Comparison of ENCODE assay signal across 34 cellular contexts in genomic region chr12:115253049-115253448, GRCh38.
A peak's percentile ranks its signal among the peaks of the same experiment; 100 is the strongest.
DNase-seq lines count a peak whose midpoint lies in the region; ATAC-seq, FAIRE-seq and TF ChIP-seq lines count a peak whose summit lies in the region.
"Had no signal": no experiment of that assay in that cellular context is flagged by ENCODE, and none has a peak within 500 bp of the region (broad histone marks: within the 10 kb centered on the region; RNA-seq: fewer than 3 reads in every experiment).

No MANE protein-coding gene starts in this region.

- H3K23ac ChIP-seq in IMR-90 (ENCODE audit: low read depth, low read length) (no peak overlapping the region), neuronal stem cell (ENCODE audit: low read depth, low read length, poor library complexity) (no peak overlapping the region)

- CTCF ChIA-PET in HepG2 (lab: Yijun Ruan, JAX; ENCODE audit: low intra/inter-chr PET ratio, low total read pairs): no interaction called here
- CTCF ChIA-PET in A549 (lab: Yijun Ruan, JAX): no interaction called here
- CTCF ChIA-PET in IMR-90 (lab: Yijun Ruan, JAX): no interaction called here

- H3K4me1 ChIP-seq in HepG2 (ENCODE audit: insufficient read depth, low read length) (no peaks in the 10 kb centered on the region), right lobe of liver (no peaks in the 10 kb centered on the region), A549 (peaks cover 6% of the 10 kb centered on the region; the same call in 1 of the 3 replicates), IMR-90 (ENCODE audit: control insufficient read depth, insufficient read depth, low read length) (no peaks in the 10 kb centered on the region), neuronal stem cell (ENCODE audit: control insufficient read depth in 2 of 2, insufficient read depth in 1 of 2, low read depth in 1 of 2, low read length in 2 of 2) (no peaks in the 10 kb centered on the region)
- H3K4me1 ChIP-seq: BLaER1; BLaER1 treated with 17β-estradiol and CSF1 and Interleukin-3, amounts not matched to agents 10 nM and 100 nM; Caco-2 had no signal

- ATAC-seq in HepG2 (no peak), right lobe of liver (no peak), A549 (no peak), IMR-90 (ENCODE audit: low read depth) (no peak)
- ATAC-seq: CD8-positive, alpha-beta T cell had no signal

- DNase-seq in HepG2 (ENCODE audit: low spot score) (no peak), right lobe of liver (no peak), A549 (ENCODE audit: low read depth in 1 of 2, low spot score in 1 of 2) (no peak), IMR-90 (no peak), neuronal stem cell (ENCODE audit: low spot score) (no peak), hypothalamus (lab: John Stamatoyannopoulos, UW) (no peak), cardiac septum (ENCODE audit: low spot score) (no peak), SHP77 (lab: John Stamatoyannopoulos, UW) (no peak)
- DNase-seq: 8988T; ACHN; AML-193; BE2C; C1 segment of cervical spinal cord; Caco-2; Calu3; CD4-positive, alpha-beta memory T cell; CD4-positive, alpha-beta T cell; CD4-positive, CD25-positive, alpha-beta regulatory T cell; CD8-positive, alpha-beta memory T cell; CD8-positive, alpha-beta T cell; COR-L47; DMS 273 treated with DMSO at 0.1 percent for 48 hours; DMS153; DMS53; DMS79; DMS79 treated with DMSO at 0.1 percent for 48 hours; DND-41; EL had no signal

- H3K27me3 ChIP-seq in HepG2 (ENCODE audit: control insufficient read depth in 1 of 2, insufficient read depth in 2 of 2, low read length in 2 of 2) (peaks cover 0 to 7% of the 10 kb centered on the region in 2 experiments; a peak in 2 of 5 replicates), right lobe of liver (no peaks in the 10 kb centered on the region), IMR-90 (ENCODE audit: control insufficient read depth, insufficient read depth, low read length) (peaks cover 5% of the 10 kb centered on the region; the same call in 1 of the 2 replicates), neuronal stem cell (ENCODE audit: control insufficient read depth in 3 of 3, insufficient read depth in 3 of 3, low read depth in 1 of 3, low read length in 3 of 3) (no peaks in the 10 kb centered on the region)
- H3K27me3 ChIP-seq: BE2C; BLaER1; BLaER1 treated with 17β-estradiol and CSF1 and Interleukin-3, amounts not matched to agents 10 nM and 100 nM had no signal

- H3K27ac ChIP-seq in HepG2 (ENCODE audit: extremely low read length, insufficient read depth, low read length) (no peak overlapping the region), right lobe of liver (no peak overlapping the region), A549 (no peak overlapping the region), IMR-90 (ENCODE audit: insufficient read depth, low read length) (no peak overlapping the region), neuronal stem cell (replicated peaks; ENCODE audit: low read length) (no peak overlapping the region)
- H3K27ac ChIP-seq: 22Rv1; BLaER1; BLaER1 treated with 17β-estradiol and CSF1 and Interleukin-3, amounts not matched to agents 10 nM and 100 nM; C4-2B had no signal

- H4K20me1 ChIP-seq in HepG2 (ENCODE audit: insufficient read depth, low read length) (no peaks in the 10 kb centered on the region), IMR-90 (ENCODE audit: insufficient read depth, low read length) (no peaks in the 10 kb centered on the region)
- H4K20me1 ChIP-seq: BLaER1; BLaER1 treated with 17β-estradiol and CSF1 and Interleukin-3, amounts not matched to agents 10 nM and 100 nM had no signal

- BruUV-seq in HepG2 (replicated peaks; lab: Mats Ljungman, UMichigan) (no TSS peak), IMR-90 (replicated peaks; lab: Mats Ljungman, UMichigan) (no TSS peak)

- H2AFZ ChIP-seq in HepG2 (ENCODE audit: low read length): no peak overlapping the region
- H2AFZ ChIP-seq in IMR-90 (replicated peaks; ENCODE audit: low read length, poor library complexity): peak overlapping the region; percentile 36
- no peak overlapping the region for H2AFZ ChIP-seq in neuronal stem cell (ENCODE audit: low read length)

- H2AK9ac ChIP-seq in IMR-90 (replicated peaks; ENCODE audit: low read depth, low read length, poor library complexity): no peak overlapping the region

- peak overlapping the region; percentile 59 for H2BK12ac ChIP-seq in neuronal stem cell (ENCODE audit: low read length)

- H3K56ac ChIP-seq in IMR-90 (ENCODE audit: extremely low read depth, insufficient read depth, low read length): no peak overlapping the region

- H3K4me3 ChIP-seq in HepG2 (replicated peaks in 1 of 3; ENCODE audit: insufficient read depth in 1 of 3, low read depth in 2 of 3, low read length in 3 of 3): no peak overlapping the region
- no peak overlapping the region for H3K4me3 ChIP-seq in right lobe of liver
- no peak overlapping the region for H3K4me3 ChIP-seq in A549
- no peak overlapping the region for H3K4me3 ChIP-seq in IMR-90 (ENCODE audit: insufficient read depth, low read depth, low read length)
- no peak overlapping the region for H3K4me3 ChIP-seq in neuronal stem cell (ENCODE audit: low read length in 2 of 2)
- H3K4me3 ChIP-seq: BLaER1; BLaER1 treated with 17β-estradiol and CSF1 and Interleukin-3, amounts not matched to agents 10 nM and 100 nM had no signal

- H4K8ac ChIP-seq in IMR-90 (ENCODE audit: low read depth in 2 of 2, low read length in 2 of 2): no peak overlapping the region
- H4K8ac ChIP-seq in neuronal stem cell (ENCODE audit: low read depth, low read length): no peak overlapping the region

- H3K9me3 ChIP-seq in HepG2 (ENCODE audit: low read length) (no peaks in the 10 kb centered on the region), right lobe of liver (no peaks in the 10 kb centered on the region), A549 (no peaks in the 10 kb centered on the region), IMR-90 (ENCODE audit: control insufficient read depth, insufficient read depth, low read length) (no peaks in the 10 kb centered on the region), neuronal stem cell (replicated peaks in 1 of 2; ENCODE audit: control insufficient read depth in 2 of 2, insufficient read depth in 1 of 2, low read depth in 1 of 2, low read length in 2 of 2) (no peaks in the 10 kb centered on the region)
- H3K9me3 ChIP-seq: BE2C, BLaER1, Caco-2 had no signal

- H2BK20ac ChIP-seq in IMR-90 (ENCODE audit: low read depth, low read length): no peak overlapping the region

- TF ChIP-seq POLR2A in HepG2 (IDR thresholded peaks at IDR 0.05; ENCODE audit: insufficient read depth in 1 of 2, low read depth in 2 of 2, low read length in 2 of 2) (no peak), right lobe of liver (IDR thresholded peaks at IDR 0.05) (no peak), A549 (IDR thresholded peaks at IDR 0.05; ENCODE audit: low read length) (no peak), IMR-90 (IDR thresholded peaks at IDR 0.05; ENCODE audit: low read depth, low read length) (no peak)

- H2BK5ac ChIP-seq in IMR-90 (ENCODE audit: low read depth, low read length, poor library complexity, severe bottlenecking) (no peak overlapping the region), neuronal stem cell (ENCODE audit: low read length) (no peak overlapping the region)

- no peak for FAIRE-seq in HepG2 (lab: Jason Lieb, UNC)
- FAIRE-seq in A549 (lab: Jason Lieb, UNC): no peak
- FAIRE-seq: A204.1, D721Med had no signal

- TF ChIP-seq EP300 in HepG2 (IDR thresholded peaks at IDR 0.05; ENCODE audit: low read depth in 2 of 2, low read length in 2 of 2): no peak
- TF ChIP-seq EP300 in HepG2 (CRISPR knock-in tag; IDR thresholded peaks at IDR 0.05; ENCODE audit: borderline replicate concordance): no peak
- TF ChIP-seq EP300 in A549 (IDR thresholded peaks at IDR 0.05): no peak

- H2BK120ac ChIP-seq in IMR-90 (ENCODE audit: low read depth, low read length) (no peak overlapping the region), neuronal stem cell (ENCODE audit: low read depth, low read length) (no peak overlapping the region)

- H3K4me2 ChIP-seq in HepG2 (ENCODE audit: low read depth, low read length): no peak overlapping the region
- H3K4me2 ChIP-seq in A549: no peak overlapping the region
- H3K4me2 ChIP-seq in IMR-90 (ENCODE audit: low read depth, low read length): no peak overlapping the region
- no peak overlapping the region for H3K4me2 ChIP-seq in neuronal stem cell (ENCODE audit: insufficient read depth, low read length, poor library complexity, severe bottlenecking)
- H3K4me2 ChIP-seq: BLaER1; BLaER1 treated with 17β-estradiol and CSF1 and Interleukin-3, amounts not matched to agents 10 nM and 100 nM had no signal

- no peaks in the 10 kb centered on the region for H3K79me2 ChIP-seq in HepG2 (ENCODE audit: insufficient read depth, low read length)

- H3K14ac ChIP-seq in IMR-90 (replicated peaks; ENCODE audit: low read depth, low read length): no peak overlapping the region
- H3K14ac ChIP-seq in neuronal stem cell (ENCODE audit: low read length): no peak overlapping the region

- H3K9me1 ChIP-seq in IMR-90 (ENCODE audit: insufficient read depth, low read length): no peaks in the 10 kb centered on the region

- POLR2A ChIA-PET in HepG2 (lab: Yijun Ruan, JAX): no interaction called here
- POLR2A ChIA-PET in A549 (lab: Yijun Ruan, JAX): no interaction called here
- POLR2A ChIA-PET in IMR-90 (lab: Charles Lee; ENCODE audit: unreplicated experiment): no interaction called here

- TF ChIP-seq CTCF in HepG2 (CRISPR knock-in tag; IDR thresholded peaks at IDR 0.05): no peak
- no peak for TF ChIP-seq CTCF in right lobe of liver (IDR thresholded peaks at IDR 0.05)
- TF ChIP-seq CTCF in A549 (IDR thresholded peaks at IDR 0.05): no peak
- no peak for TF ChIP-seq CTCF in IMR-90 (conservative IDR thresholded peaks at IDR 0.05; ENCODE audit: low read depth, low read length)

- H3K18ac ChIP-seq in IMR-90 (ENCODE audit: low read depth, low read length) (no peak overlapping the region), neuronal stem cell (ENCODE audit: low read length) (peak overlapping the region; percentile 51)

- H3K4ac ChIP-seq in IMR-90 (ENCODE audit: low read depth, low read length) (no peak overlapping the region), neuronal stem cell (ENCODE audit: low read length) (no peak overlapping the region)

- in situ Hi-C loops in HepG2 (cut with HindIII; ENCODE audit: extremely low pct_ligation_motif_present, low pct_unique_long_range_greater_than_20kb): no loop called here
- in situ Hi-C loops in IMR-90 (cut with MboI; ENCODE audit: low sequenced_read_pairs): no loop called here

- H4K91ac ChIP-seq in IMR-90 (ENCODE audit: insufficient read depth, low read depth, low read length) (no peak overlapping the region), neuronal stem cell (ENCODE audit: low read depth, low read length, poor library complexity) (no peak overlapping the region)

- dilution Hi-C loops in IMR-90 (cut with HindIII; ENCODE audit: low sequenced_read_pairs, unreplicated experiment): no loop called here

- intact Hi-C loops in HepG2 (cut with micrococcal nuclease; ENCODE audit: unreplicated experiment) (no loop called here), right lobe of liver (cut with DNase I) (no loop called here), IMR-90 (cut with micrococcal nuclease) (no loop called here), cardiac septum (cut with DNase I) (no loop called here)

- no peak for TF ChIP-seq RAD21 in HepG2 (CRISPR knock-in tag; IDR thresholded peaks at IDR 0.05)
- no peak for TF ChIP-seq RAD21 in A549 (conservative IDR thresholded peaks at IDR 0.05 in 1 of 2, IDR thresholded peaks at IDR 0.05 in 1 of 2)
- TF ChIP-seq RAD21 in IMR-90 (IDR thresholded peaks at IDR 0.05; ENCODE audit: low read length): no peak

- no peak overlapping the region for H2BK15ac ChIP-seq in IMR-90 (ENCODE audit: low read depth, low read length)
- no peak overlapping the region for H2BK15ac ChIP-seq in neuronal stem cell (ENCODE audit: low read length)

- no peaks in the 10 kb centered on the region for H3K79me1 ChIP-seq in IMR-90 (ENCODE audit: low read depth in 1 of 2, low read length in 2 of 2)
- H3K79me1 ChIP-seq in neuronal stem cell (ENCODE audit: low read depth, low read length): no peaks in the 10 kb centered on the region

- no peak overlapping the region for H3K9ac ChIP-seq in HepG2 (ENCODE audit: insufficient read depth, low read depth, low read length)
- H3K9ac ChIP-seq in IMR-90 (ENCODE audit: low read depth, low read length): no peak overlapping the region
- no peak overlapping the region for H3K9ac ChIP-seq in neuronal stem cell (ENCODE audit: low read depth, low read length, poor library complexity)
- H3K9ac ChIP-seq: BLaER1; BLaER1 treated with 17β-estradiol and CSF1 and Interleukin-3, amounts not matched to agents 10 nM and 100 nM had no signal

- 27% methylated on average over 3 of the region's 3 CpGs for WGBS in HepG2 (ENCODE audit: low lambda C conversion rate)
- WGBS in right lobe of liver (ENCODE audit: insufficient coverage, low coverage, low lambda C conversion rate, missing lambda C conversion rate): 92% methylated on average over 3 of the region's 3 CpGs
- 81% methylated on average over 3 of the region's 3 CpGs for WGBS in A549 (ENCODE audit: missing lambda C conversion rate)
- no CpG with 5 or more reads among the region's 3 CpGs for WGBS in IMR-90 (ENCODE audit: extremely low coverage in 2 of 2, insufficient read length in 1 of 2), 2 experiments
- no CpG with 5 or more reads among the region's 3 CpGs for WGBS in neuronal stem cell (ENCODE audit: extremely low coverage in 2 of 2, insufficient read length in 2 of 2, insufficient replicate concordance in 1 of 2), 2 donors

- no peak overlapping the region for H2AK5ac ChIP-seq in IMR-90 (ENCODE audit: low read depth, low read length)
- no peak overlapping the region for H2AK5ac ChIP-seq in neuronal stem cell (ENCODE audit: low read depth, low read length)

- no peak overlapping the region for H4K5ac ChIP-seq in IMR-90 (ENCODE audit: low read depth, low read length)

- H3K36me3 ChIP-seq in HepG2 (replicated peaks in 1 of 2; ENCODE audit: control insufficient read depth in 1 of 2, insufficient read depth in 2 of 2, low read length in 2 of 2) (no peaks in the 10 kb centered on the region), right lobe of liver (no peaks in the 10 kb centered on the region), IMR-90 (ENCODE audit: control insufficient read depth, insufficient read depth, low read length) (no peaks in the 10 kb centered on the region), neuronal stem cell (replicated peaks in 1 of 2; ENCODE audit: control insufficient read depth in 2 of 2, insufficient read depth in 2 of 2, low read length in 2 of 2) (no peaks in the 10 kb centered on the region)
- H3K36me3 ChIP-seq: BE2C; BLaER1; BLaER1 treated with 17β-estradiol and CSF1 and Interleukin-3, amounts not matched to agents 10 nM and 100 nM had no signal

Comparison
In these comparisons a context has a peak if more than half of its experiments do, and no peak if none do; other contexts are left out.
1. Of the 38 proteins assayed by ChIP-seq in both HepG2 and A549: peak only in HepG2: none; only in A549: none; in both: MAFK; in neither: 37.